Comparison of ENCODE assay signal across 20 cellular contexts in genomic region chr4:3703677-3704521, GRCh38.
DNase-seq lines count a peak whose midpoint lies in the region; ATAC-seq, FAIRE-seq and TF ChIP-seq lines count a peak whose summit lies in the region.
"Had no signal": no experiment of that assay in that cellular context is flagged by ENCODE, and none has a peak within 500 bp of the region (broad histone marks: within the 10 kb centered on the region; RNA-seq: fewer than 3 reads in every experiment).

No MANE protein-coding gene starts in this region.

- POLR2A ChIA-PET in naive thymus-derived CD4-positive, alpha-beta T cell (lab: Charles Lee), result no interaction called here

- H3K27me3 ChIP-seq in SJCRH30, result peaks cover 7% of the 10 kb centered on the region
- peaks cover 57% of the 10 kb centered on the region for H3K27me3 ChIP-seq in lower lobe of right lung (ENCODE audit: low read depth)
- H3K27me3 ChIP-seq in naive thymus-derived CD4-positive, alpha-beta T cell (ENCODE audit: control insufficient read depth in 2 of 2, insufficient read depth in 2 of 2, low read length in 2 of 2), result no peaks in the 10 kb centered on the region
- H3K27me3 ChIP-seq: MG63 had no signal

- no peak for TF ChIP-seq CTCF in lower lobe of right lung (IDR thresholded peaks at IDR 0.05)

- DNase-seq in activated naive CD4-positive, alpha-beta T cell treated with anti-CD3 and anti-CD28 coated beads, Interleukin-2, amount 50 U/mL, for 16 hours, result peak; percentile 7
- no peak for DNase-seq in activated naive CD4-positive, alpha-beta T cell treated with anti-CD3 and anti-CD28 coated beads, Interleukin-2, amount 50 U/mL, for 72 hours (ENCODE audit: low spot score in 2 of 2)
- DNase-seq in SJCRH30 (peak; percentile 52 to 53), lower lobe of right lung (peak; percentile 27), urothelium cell line (ENCODE audit: low spot score) (peak; percentile 21), sciatic nerve (ENCODE audit: low spot score) (no peak), NCI-H2081 (lab: John Stamatoyannopoulos, UW) (no peak)
- DNase-seq in naive thymus-derived CD4-positive, alpha-beta T cell, result no peak
- DNase-seq: activated naive CD8-positive, alpha-beta T cell treated with anti-CD3 and anti-CD28 coated beads, Interleukin-2, amount 10 ng/mL, durations not matched to agents 7 days and 5 days; DMS79; foreskin fibroblast; GOT3; IMR-90; left ventricle myocardium superior; MG63; NCI-H187 had no signal

- H3K4me1 ChIP-seq in SJCRH30 (peaks cover 30% of the 10 kb centered on the region), lower lobe of right lung (no peaks in the 10 kb centered on the region)
- H3K4me1 ChIP-seq in naive thymus-derived CD4-positive, alpha-beta T cell (ENCODE audit: control insufficient read depth in 2 of 2, insufficient read depth in 2 of 2, low read length in 2 of 2), result no peaks in the 10 kb centered on the region
- H3K4me1 ChIP-seq: parathyroid adenoma, SJSA1 had no signal

- no peaks in the 10 kb centered on the region for H3K36me3 ChIP-seq in SJCRH30
- no peaks in the 10 kb centered on the region for H3K36me3 ChIP-seq in lower lobe of right lung
- H3K36me3 ChIP-seq in naive thymus-derived CD4-positive, alpha-beta T cell (ENCODE audit: control insufficient read depth in 2 of 3, insufficient read depth in 3 of 3, low read length in 3 of 3), result no peaks in the 10 kb centered on the region
- H3K36me3 ChIP-seq: MG63, SJSA1 had no signal

- peaks cover 2 to 29% (median 24%) of the 10 kb centered on the region in 5 donors for H3K27me3 Mint-ChIP-seq in naive thymus-derived CD4-positive, alpha-beta T cell

- no peak for FAIRE-seq in urothelium cell line (lab: Jason Lieb, UNC)

- no peaks in the 10 kb centered on the region for H3K4me1 Mint-ChIP-seq in naive thymus-derived CD4-positive, alpha-beta T cell
- H3K4me1 Mint-ChIP-seq: activated naive CD8-positive, alpha-beta T cell treated with anti-CD3 and anti-CD28 coated beads, Interleukin-2, amount 10 ng/mL, durations not matched to agents 7 days and 5 days had no signal

- no peaks in the 10 kb centered on the region for H3K9me3 Mint-ChIP-seq in activated naive CD4-positive, alpha-beta T cell treated with anti-CD3 and anti-CD28 coated beads, Interleukin-2, amount 50 U/mL, for 72 hours
- no peaks in the 10 kb centered on the region for H3K9me3 Mint-ChIP-seq in naive thymus-derived CD4-positive, alpha-beta T cell
- H3K9me3 Mint-ChIP-seq: activated naive CD8-positive, alpha-beta T cell treated with anti-CD3 and anti-CD28 coated beads, Interleukin-2, amount 10 ng/mL, durations not matched to agents 7 days and 5 days; activated T-helper 1 cell treated with anti-CD3 and anti-CD28 coated beads, Interleukin-12 subunit alpha, Interleukin-12 subunit beta, Interleukin-2, Interleukin-4 antibody, amounts not matched to agents 30 ng/mL and 10 ng/mL and 1 ng/mL, durations not matched to agents 14 hours and 24 hours and 36 hours; stimulated activated effector memory CD8-positive, alpha-beta T cell treated with anti-CD3 and anti-CD28 coated beads, Interleukin-12 subunit alpha, Interleukin-12 subunit beta, amount 100 ng/mL, for 72 hours had no signal

- no peaks in the 10 kb centered on the region for H3K36me3 Mint-ChIP-seq in activated naive CD4-positive, alpha-beta T cell treated with anti-CD3 and anti-CD28 coated beads, Interleukin-2, amount 50 U/mL, for 72 hours
- H3K36me3 Mint-ChIP-seq in naive thymus-derived CD4-positive, alpha-beta T cell, result peaks cover 0 to 1% (median 0%) of the 10 kb centered on the region in 5 donors
- H3K36me3 Mint-ChIP-seq: activated naive CD8-positive, alpha-beta T cell treated with anti-CD3 and anti-CD28 coated beads, Interleukin-2, amount 10 ng/mL, durations not matched to agents 7 days and 5 days; stimulated activated effector memory CD8-positive, alpha-beta T cell treated with anti-CD3 and anti-CD28 coated beads, Interleukin-12 subunit alpha, Interleukin-12 subunit beta, amount 100 ng/mL, for 72 hours had no signal

- H3K27ac ChIP-seq in SJCRH30, result no peak overlapping the region
- H3K27ac ChIP-seq in lower lobe of right lung, result no peak overlapping the region
- no peak overlapping the region for H3K27ac ChIP-seq in naive thymus-derived CD4-positive, alpha-beta T cell (ENCODE audit: low read depth, low read length)
- H3K27ac ChIP-seq: parathyroid adenoma, SJSA1 had no signal

- no peak for ATAC-seq in activated naive CD4-positive, alpha-beta T cell treated with anti-CD3 and anti-CD28 coated beads, Interleukin-2, amount 50 U/mL, for 72 hours
- no peak for ATAC-seq in lower lobe of right lung
- ATAC-seq in sciatic nerve, result no peak
- no peak for ATAC-seq in naive thymus-derived CD4-positive, alpha-beta T cell
- ATAC-seq: left ventricle myocardium superior; stimulated activated effector memory CD8-positive, alpha-beta T cell treated with anti-CD3 and anti-CD28 coated beads, Interleukin-12 subunit alpha, Interleukin-12 subunit beta, amount 100 ng/mL, for 72 hours had no signal

- H3K27ac Mint-ChIP-seq in activated naive CD4-positive, alpha-beta T cell treated with anti-CD3 and anti-CD28 coated beads, Interleukin-2, amount 50 U/mL, for 72 hours, result no peak overlapping the region
- H3K27ac Mint-ChIP-seq in naive thymus-derived CD4-positive, alpha-beta T cell, result no peak overlapping the region
- H3K27ac Mint-ChIP-seq: activated naive CD8-positive, alpha-beta T cell treated with anti-CD3 and anti-CD28 coated beads, Interleukin-2, amount 10 ng/mL, durations not matched to agents 7 days and 5 days; activated T-helper 1 cell treated with anti-CD3 and anti-CD28 coated beads, Interleukin-12 subunit alpha, Interleukin-12 subunit beta, Interleukin-2, Interleukin-4 antibody, amounts not matched to agents 30 ng/mL and 10 ng/mL and 1 ng/mL, durations not matched to agents 14 hours and 24 hours and 36 hours; stimulated activated effector memory CD8-positive, alpha-beta T cell treated with anti-CD3 and anti-CD28 coated beads, Interleukin-12 subunit alpha, Interleukin-12 subunit beta, amount 100 ng/mL, for 72 hours had no signal

- CTCF ChIA-PET in naive thymus-derived CD4-positive, alpha-beta T cell (lab: Charles Lee), result no interaction called here

- H3K4me3 Mint-ChIP-seq in naive thymus-derived CD4-positive, alpha-beta T cell, result no peak overlapping the region
- H3K4me3 Mint-ChIP-seq: activated naive CD8-positive, alpha-beta T cell treated with anti-CD3 and anti-CD28 coated beads, Interleukin-2, amount 10 ng/mL, durations not matched to agents 7 days and 5 days; activated T-helper 1 cell treated with anti-CD3 and anti-CD28 coated beads, Interleukin-12 subunit alpha, Interleukin-12 subunit beta, Interleukin-2, Interleukin-4 antibody, amounts not matched to agents 30 ng/mL and 10 ng/mL and 1 ng/mL, durations not matched to agents 14 hours and 24 hours and 36 hours; stimulated activated effector memory CD8-positive, alpha-beta T cell treated with anti-CD3 and anti-CD28 coated beads, Interleukin-12 subunit alpha, Interleukin-12 subunit beta, amount 100 ng/mL, for 72 hours had no signal

- intact Hi-C loops in lower lobe of right lung (cut with DNase I), result no loop called here
- intact Hi-C loops in sciatic nerve (cut with DNase I), result no loop called here
- intact Hi-C loops in naive thymus-derived CD4-positive, alpha-beta T cell (cut with micrococcal nuclease), result no loop called here

- H3K4me3 ChIP-seq in SJCRH30 (no peak overlapping the region), lower lobe of right lung (no peak overlapping the region)
- H3K4me3 ChIP-seq in naive thymus-derived CD4-positive, alpha-beta T cell (ENCODE audit: low read length), result no peak overlapping the region
- H3K4me3 ChIP-seq: MG63, SJSA1 had no signal

- H3K9me3 ChIP-seq in SJCRH30 (replicated peaks), result no peaks in the 10 kb centered on the region
- no peaks in the 10 kb centered on the region for H3K9me3 ChIP-seq in lower lobe of right lung
- H3K9me3 ChIP-seq in naive thymus-derived CD4-positive, alpha-beta T cell (ENCODE audit: control insufficient read depth in 2 of 3, low read length in 3 of 3), result no peaks in the 10 kb centered on the region
- H3K9me3 ChIP-seq: MG63, SJSA1 had no signal

Comparison
In these comparisons a context has a peak if more than half of its experiments do, and no peak if none do; other contexts are left out.
1. DNase-seq: peak in activated naive CD4-positive, alpha-beta T cell treated with anti-CD3 and anti-CD28 coated beads, Interleukin-2, amount 50 U/mL, for 16 hours (single experiment), SJCRH30 (2 of 2), lower lobe of right lung (single experiment) and urothelium cell line (single experiment); none in activated naive CD4-positive, alpha-beta T cell treated with anti-CD3 and anti-CD28 coated beads, Interleukin-2, amount 50 U/mL, for 72 hours (0 of 2), sciatic nerve (single experiment), NCI-H2081 (0 of 2) and naive thymus-derived CD4-positive, alpha-beta T cell (0 of 9).